Comparison of ENCODE assay signal across 8 cellular contexts in genomic region chr19:17847538-17848366, GRCh38. TPM values are rescaled to one million over a fixed set of nuclear protein-coding genes. Genes with fewer than 3 reads are reported as not detected.
DNase-seq lines count a peak whose midpoint lies in the region; ATAC-seq lines count a peak whose summit lies in the region.

TSS of gene JAK3 (minus strand) at chr19:17847982. CDS start at chr19:17844417, 3,565 bp downstream.

- peak within 1 kb of the TSS; percentile 21 for H3K4me3 ChIP-seq in urinary bladder (ENCODE audit: low read depth, low read length)

- ATAC-seq in HG02763 (IDR thresholded peaks at IDR 0.05; ENCODE audit: unreplicated experiment) (peak; percentile 56), left ventricle myocardium superior (peak; percentile 75), HG03521 (IDR thresholded peaks at IDR 0.05; ENCODE audit: unreplicated experiment) (no peak)
- peak; percentile 89 for ATAC-seq in activated naive CD8-positive, alpha-beta T cell treated with anti-CD3 and anti-CD28 coated beads, Interleukin-2, amount 50 U/mL, for 24 hours

- no peaks in the 10 kb centered on the region for H3K36me3 ChIP-seq in urinary bladder (ENCODE audit: insufficient read depth)

- peaks cover 70% of the 10 kb centered on the region for H3K4me1 Mint-ChIP-seq in activated naive CD8-positive, alpha-beta T cell treated with anti-CD3 and anti-CD28 coated beads, Interleukin-2, amount 50 U/mL, for 24 hours

- peaks cover 22% of the 10 kb centered on the region for H3K36me3 Mint-ChIP-seq in activated naive CD8-positive, alpha-beta T cell treated with anti-CD3 and anti-CD28 coated beads, Interleukin-2, amount 50 U/mL, for 24 hours (ENCODE audit: low read depth)

- peak within 1 kb of the TSS; percentile 89 for H3K4me3 Mint-ChIP-seq in activated naive CD8-positive, alpha-beta T cell treated with anti-CD3 and anti-CD28 coated beads, Interleukin-2, amount 50 U/mL, for 24 hours

- 9% methylated on average over 40 of the region's 40 CpGs for WGBS in urinary bladder

- peak within 1 kb of the TSS; percentile 96 for H3K27ac Mint-ChIP-seq in activated naive CD8-positive, alpha-beta T cell treated with anti-CD3 and anti-CD28 coated beads, Interleukin-2, amount 50 U/mL, for 24 hours

- H3K4me1 ChIP-seq in urinary bladder (ENCODE audit: insufficient read depth): no peaks in the 10 kb centered on the region

- DNase-seq in GM03348 (ENCODE audit: low spot score) (peak; percentile 89), T follicular helper cell (ENCODE audit: low read depth) (peak; percentile 73), left ventricle myocardium superior (peak; percentile 74), renal cortical epithelial cell (ENCODE audit: low read depth) (peak; percentile 33)
- peak; percentile 92 for DNase-seq in activated naive CD8-positive, alpha-beta T cell treated with anti-CD3 and anti-CD28 coated beads, Interleukin-2, amount 50 U/mL, for 24 hours

- H3K27me3 Mint-ChIP-seq in activated naive CD8-positive, alpha-beta T cell treated with anti-CD3 and anti-CD28 coated beads, Interleukin-2, amount 50 U/mL, for 24 hours: no peaks in the 10 kb centered on the region

- intact Hi-C loops in left ventricle myocardium superior (cut with micrococcal nuclease): no loop called here

- H3K27ac ChIP-seq in urinary bladder (ENCODE audit: low read depth): peak within 1 kb of the TSS; percentile 14

- no peaks in the 10 kb centered on the region for H3K9me3 Mint-ChIP-seq in activated naive CD8-positive, alpha-beta T cell treated with anti-CD3 and anti-CD28 coated beads, Interleukin-2, amount 50 U/mL, for 24 hours

RNA-seq across cellular contexts. Expression of gene JAK3, which starts in this region (rescaled TPM):
- 1.5 TPM for total RNA-seq in left ventricle myocardium superior
- 2.3 and 3.7 TPM in 2 replicates for total RNA-seq in renal cortical epithelial cell
- 4.8 TPM for total RNA-seq in urinary bladder
- polyA plus RNA-seq in urinary bladder: 2.7 TPM

Comparison
In these comparisons a context has a peak if more than half of its experiments do, and no peak if none do; other contexts are left out.
1. DNase-seq: peak in every context shown above with its lines; median percentile 92 in activated naive CD8-positive, alpha-beta T cell treated with anti-CD3 and anti-CD28 coated beads, Interleukin-2, amount 50 U/mL, for 24 hours; 89 in GM03348; 74 in left ventricle myocardium superior; 73 in T follicular helper cell; 33 in renal cortical epithelial cell.